8 cellular contexts compared by ENCODE assay signal in the genomic region with DNA sequence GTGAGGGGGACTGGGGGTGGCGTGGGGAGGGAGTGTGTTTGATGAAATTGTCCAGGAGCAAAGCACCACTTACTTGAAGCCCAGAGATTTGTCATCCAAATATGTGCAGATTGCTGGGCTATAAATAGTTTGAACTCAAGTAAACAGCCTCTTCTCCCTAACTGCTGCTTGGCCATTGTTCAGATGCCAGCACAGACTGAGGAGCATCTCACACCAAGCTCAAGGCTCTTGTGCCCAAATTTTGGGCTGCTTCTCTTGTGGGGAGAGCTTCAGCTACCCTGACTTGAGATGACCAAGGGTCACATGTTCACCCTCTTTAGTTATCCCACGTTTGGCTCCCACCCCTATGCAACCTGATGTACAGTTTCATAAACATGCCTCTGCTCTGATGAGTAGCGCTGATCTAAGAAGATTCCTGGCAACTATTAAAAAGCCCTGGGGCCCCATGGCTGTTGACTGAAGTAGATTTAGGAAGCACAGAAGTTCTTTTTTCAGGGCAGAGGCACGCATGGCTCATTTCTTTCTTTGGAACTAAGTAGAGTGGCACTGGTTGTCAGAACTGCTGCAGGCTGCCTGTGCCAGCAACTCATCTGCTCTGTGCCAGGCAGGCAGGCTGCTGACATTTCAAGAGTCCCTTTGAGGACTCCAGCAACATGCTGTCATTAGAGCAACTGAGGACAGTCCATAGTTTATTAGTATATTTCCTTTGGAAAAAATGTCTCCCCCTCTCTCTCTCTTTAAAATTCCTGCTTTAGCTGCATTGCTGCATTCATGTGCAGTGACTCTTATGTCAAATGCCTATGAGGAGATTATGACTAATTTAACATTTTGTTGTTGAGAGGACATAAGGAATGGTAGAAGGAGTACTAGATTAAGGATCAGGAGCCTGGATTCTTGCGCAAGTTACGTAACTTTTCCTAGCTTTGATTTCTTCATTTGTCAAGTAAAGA. TPM values are rescaled to one million over a fixed set of nuclear protein-coding genes. Genes with fewer than 3 reads are reported as not detected.
DNase-seq lines count a peak whose midpoint lies in the region; ATAC-seq and TF ChIP-seq lines count a peak whose summit lies in the region.

No MANE protein-coding gene starts in this region.

- TF ChIP-seq CTCF in Peyer's patch (IDR thresholded peaks at IDR 0.05) (no peak), fibroblast of mammary gland (conservative IDR thresholded peaks at IDR 0.05; ENCODE audit: control insufficient read depth, insufficient read depth, low read depth, low read length) (no peak), GM10248 (IDR thresholded peaks at IDR 0.05; ENCODE audit: control extremely low read depth, extremely low read depth, low read depth, missing control alignments) (no peak)

- no peaks in the 10 kb centered on the region for H3K9me3 ChIP-seq in Peyer's patch

- no peaks in the 10 kb centered on the region for H3K36me3 ChIP-seq in Peyer's patch

- TF ChIP-seq POLR2A in Peyer's patch (IDR thresholded peaks at IDR 0.05) = no peak

- H3K27me3 ChIP-seq in Peyer's patch = no peaks in the 10 kb centered on the region

- CTCF ChIA-PET in GM10248 (lab: Yijun Ruan, JAX) = interaction anchor here (1.0 to 1.8 kb wide), 5 partner anchors 10 to 35 kb away, joined by 3 to 5 read pairs (median 3); a partner anchor contains a TSS

- peaks cover 0 to 8% (median 0%) of the 10 kb centered on the region in 4 donors for H3K4me1 ChIP-seq in Peyer's patch

- POLR2A ChIA-PET in GM10248 (lab: Yijun Ruan, JAX) = no interaction called here

- DNase-seq in Ammon's horn (ENCODE audit: low spot score) = peak; percentile 90
- no peak for DNase-seq in Peyer's patch
- DNase-seq in fibroblast of mammary gland (ENCODE audit: low read depth) = peak; percentile 96
- peak; percentile 66 for DNase-seq in occipital lobe (lab: John Stamatoyannopoulos, UW)
- DNase-seq in GM10248 (ENCODE audit: extremely low spot score) = no peak

- H3K27ac ChIP-seq in Peyer's patch = peak overlapping the region; percentile 20 to 78 (median 62)

- H3K4me3 ChIP-seq in Peyer's patch (no peak overlapping the region), fibroblast of mammary gland (ENCODE audit: control insufficient read depth, low read depth, low read length) (peak overlapping the region; percentile 8)

- ATAC-seq in GM19463 (IDR thresholded peaks at IDR 0.05; ENCODE audit: unreplicated experiment) = no peak
- ATAC-seq in HG02610 (IDR thresholded peaks at IDR 0.05; ENCODE audit: unreplicated experiment) = no peak
- ATAC-seq in GM19397 (IDR thresholded peaks at IDR 0.05; ENCODE audit: unreplicated experiment) = no peak

RNA-seq across cellular contexts. Expression of a gene that starts 9.6 kb away (rescaled TPM):
- total RNA-seq in Peyer's patch (10 to 100 TPM; 27.9 to 60.2 (median 28.3) TPM), occipital lobe (19.8 TPM)

RNA-seq across cellular contexts. Expression of a gene that starts 51.0 kb away (rescaled TPM):
- 10 to 100 TPM; 24.8 to 70.0 (median 54.2) TPM for total RNA-seq in Peyer's patch
- 93.3 TPM for total RNA-seq in occipital lobe

Comparison
In these comparisons a context has a peak if more than half of its experiments do, and no peak if none do; other contexts are left out.
1. DNase-seq: peak in Ammon's horn (single experiment), fibroblast of mammary gland (single experiment) and occipital lobe (single experiment); none in Peyer's patch (0 of 3) and GM10248 (single experiment).